10 cellular contexts compared by ENCODE assay signal in genomic region chr10:71728218-71728737, GRCh38. TPM values are rescaled to one million over a fixed set of nuclear protein-coding genes. Genes with fewer than 3 reads are reported as not detected.
DNase-seq lines count a peak whose midpoint lies in the region; ATAC-seq and TF ChIP-seq lines count a peak whose summit lies in the region.
"Had no signal": no experiment of that assay in that cellular context is flagged by ENCODE, and none has a peak within 500 bp of the region (broad histone marks: within the 10 kb centered on the region; RNA-seq: fewer than 3 reads in every experiment).

No MANE protein-coding gene starts in this region.

- POLR2A ChIA-PET in Panc1 (lab: Charles Lee), result interaction anchor here (0.6 kb wide), 3 partner anchors 47 to 550 kb away, joined by 3 to 8 read pairs (median 6); no protein-coding TSS in a partner anchor

- in situ Hi-C loops in Panc1 (cut with HindIII; ENCODE audit: low pct_unique_long_range_greater_than_20kb, low sequenced_read_pairs), result no loop called here

- H3K9me3 ChIP-seq in Panc1 (ENCODE audit: control insufficient read depth, insufficient read depth, low read depth, low read length) (no peaks in the 10 kb centered on the region), tibial nerve (no peaks in the 10 kb centered on the region)

- peak; percentile 40 for ATAC-seq in GM18498 (IDR thresholded peaks at IDR 0.05; ENCODE audit: unreplicated experiment)
- ATAC-seq in HG02588 (IDR thresholded peaks at IDR 0.05; ENCODE audit: unreplicated experiment), result peak; percentile 39
- ATAC-seq in Panc1, result peak; percentile 4; the same call in 1 of the 2 replicates
- ATAC-seq in left cardiac atrium, result peak; percentile 58 to 73

- no peaks in the 10 kb centered on the region for H3K36me3 ChIP-seq in Panc1 (ENCODE audit: control insufficient read depth, insufficient read depth, low read length)
- H3K36me3 ChIP-seq in tibial nerve, result no peaks in the 10 kb centered on the region

- CTCF ChIA-PET in Panc1 (lab: Charles Lee), result interaction anchor here (1.1 kb wide), 1 partner anchor 20 kb away, joined by 3 read pairs; no protein-coding TSS in a partner anchor

- H3K4me1 ChIP-seq in Panc1 (ENCODE audit: control insufficient read depth, insufficient read depth, low read length), result peaks cover 10% of the 10 kb centered on the region; the same call in 1 of the 2 replicates
- H3K4me1 ChIP-seq in tibial nerve, result peaks cover 0 to 46% (median 37%) of the 10 kb centered on the region in 4 donors

- H3K4me3 ChIP-seq in Panc1 (ENCODE audit: low read depth in 2 of 2, low read length in 2 of 2) (no peak overlapping the region), tibial nerve (no peak overlapping the region)

- H3K27me3 ChIP-seq in Panc1 (ENCODE audit: control insufficient read depth, insufficient read depth, low read length), result no peaks in the 10 kb centered on the region
- no peaks in the 10 kb centered on the region for H3K27me3 ChIP-seq in tibial nerve

- H3K27ac ChIP-seq in Panc1 (ENCODE audit: low read length) (no peak overlapping the region), tibial nerve (peak overlapping the region; percentile 41 to 77 (median 76))

- TF ChIP-seq EP300 in tibial nerve (IDR thresholded peaks at IDR 0.05), result peak in 1 of 2 donors; percentile 0

- WGBS in tibial nerve, 2 donors, result 36% methylated on average over 4 of the region's 4 CpGs

- TF ChIP-seq CTCF in Panc1 (IDR thresholded peaks at IDR 0.05) (no peak), tibial nerve (IDR thresholded peaks at IDR 0.05) (no peak)

- BruUV-seq in Panc1 (replicated peaks; lab: Mats Ljungman, UMichigan), result no TSS peak

- TF ChIP-seq POLR2A in tibial nerve (IDR thresholded peaks at IDR 0.05), result no peak

- DNase-seq in Panc1 (ENCODE audit: low read depth, low spot score), result no peak
- no peak for DNase-seq in left cardiac atrium
- no peak for DNase-seq in tibial nerve (ENCODE audit: low spot score in 2 of 2)
- no peak for DNase-seq in DMS153 (lab: John Stamatoyannopoulos, UW)
- no peak for DNase-seq in SIG-M5 (lab: John Stamatoyannopoulos, UW)
- DNase-seq in activated CD4-positive, alpha-beta T cell treated with anti-CD3 and anti-CD28 coated beads, Interleukin-2, amount 50 U/mL, for 4 hours, result no peak

- intact Hi-C loops in Panc1 (cut with micrococcal nuclease; ENCODE audit: unreplicated experiment), result no loop called here
- intact Hi-C loops in left cardiac atrium (cut with DNase I), result no loop called here

RNA-seq across cellular contexts. Expression of gene C10orf105, which starts 8.7 kb away (rescaled TPM):
- total RNA-seq in Panc1 (2021; ENCODE audit: unreplicated experiment), result not detected
- not detected for polyA plus RNA-seq in Panc1 (2012; ENCODE audit: insufficient read length)
- under 1 TPM; 0.27 to 0.47 TPM for total RNA-seq in left cardiac atrium
- under 1 TPM; 0.20 to 0.42 (median 0.26) TPM for total RNA-seq in tibial nerve
- total RNA-seq: endothelial cell of umbilical vein, HT1080 had no signal
- polyA plus RNA-seq: endothelial cell of umbilical vein had no signal

RNA-seq across cellular contexts. Expression of gene VSIR, which starts 45.0 kb away (rescaled TPM):
- total RNA-seq in Panc1 (2021; ENCODE audit: unreplicated experiment), result 34.9 TPM
- polyA plus RNA-seq in Panc1 (2012; ENCODE audit: insufficient read length), result 45.4 TPM
- total RNA-seq in left cardiac atrium, result 10 to 100 TPM; 40.6 to 65.3 TPM
- 100 to 1,000 TPM; 133 to 227 (median 151) TPM for total RNA-seq in tibial nerve

Comparison
In these comparisons a context has a peak if more than half of its experiments do, and no peak if none do; other contexts are left out.
1. ATAC-seq: peak in every context shown above with its lines; median percentile 66 in left cardiac atrium; 40 in GM18498; 39 in HG02588; 4 in Panc1.